Comparison of ENCODE assay signal across 8 cellular contexts in the genomic region with DNA sequence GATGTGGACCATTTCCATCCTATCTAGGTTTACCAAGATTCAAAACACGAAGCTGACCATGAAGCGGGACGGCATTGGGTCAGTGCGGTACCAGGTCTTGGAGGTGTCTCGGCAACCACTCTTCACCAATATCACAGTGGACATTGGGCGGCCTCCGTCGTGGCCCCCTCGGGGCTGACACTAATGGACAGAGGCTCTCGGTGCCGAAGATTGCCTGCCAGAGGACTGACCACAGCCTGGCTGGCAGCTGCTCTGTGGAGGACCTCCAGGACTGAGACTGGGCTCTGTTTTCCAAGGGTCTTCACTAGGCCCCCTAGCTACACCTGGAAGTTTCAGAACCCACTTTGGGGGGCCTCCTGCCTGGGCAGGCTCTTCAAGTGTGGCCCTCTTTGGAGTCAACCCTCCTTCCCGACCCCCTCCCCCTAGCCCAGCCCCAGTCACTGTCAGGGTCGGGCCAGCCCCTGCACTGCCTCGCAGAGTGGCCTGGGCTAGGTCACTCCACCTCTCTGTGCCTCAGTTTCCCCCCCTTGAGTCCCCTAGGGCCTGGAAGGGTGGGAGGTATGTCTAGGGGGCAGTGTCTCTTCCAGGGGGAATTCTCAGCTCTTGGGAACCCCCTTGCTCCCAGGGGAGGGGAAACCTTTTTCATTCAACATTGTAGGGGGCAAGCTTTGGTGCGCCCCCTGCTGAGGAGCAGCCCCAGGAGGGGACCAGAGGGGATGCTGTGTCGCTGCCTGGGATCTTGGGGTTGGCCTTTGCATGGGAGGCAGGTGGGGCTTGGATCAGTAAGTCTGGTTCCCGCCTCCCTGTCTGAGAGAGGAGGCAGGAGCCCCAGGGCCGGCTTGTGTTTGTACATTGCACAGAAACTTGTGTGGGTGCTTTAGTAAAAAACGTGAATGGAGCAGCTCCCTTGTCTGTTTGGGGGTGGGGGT. TPM values are rescaled to one million over a fixed set of nuclear protein-coding genes. Genes with fewer than 3 reads are reported as not detected.
DNase-seq lines count a peak whose midpoint lies in the region; ATAC-seq and TF ChIP-seq lines count a peak whose summit lies in the region.

No MANE protein-coding gene starts in this region.

- H3K27ac ChIP-seq in PC-9 (peak overlapping the region; percentile 86), ovary (peak overlapping the region in 1 of 2 donors; percentile 51)

- H3K4me1 ChIP-seq in PC-9 (replicated peaks; ENCODE audit: insufficient read depth) (peaks cover 25% of the 10 kb centered on the region), ovary (ENCODE audit: insufficient read depth) (peaks cover 1% of the 10 kb centered on the region)

- H3K4me3 ChIP-seq in PC-9 (peak overlapping the region; percentile 59), epithelial cell of proximal tubule (ENCODE audit: low read depth, low read length) (peak overlapping the region; percentile 79), ovary (peak overlapping the region; percentile 62)

- H3K9me3 ChIP-seq in PC-9 (ENCODE audit: insufficient read depth, low read depth) (no peaks in the 10 kb centered on the region), ovary (no peaks in the 10 kb centered on the region)

- H3F3A ChIP-seq in PC-9 (ENCODE audit: insufficient read depth, low read depth), result peaks cover 69% of the 10 kb centered on the region

- ATAC-seq in GM21515 (IDR thresholded peaks at IDR 0.05; ENCODE audit: unreplicated experiment), result no peak
- no peak for ATAC-seq in HG02610 (IDR thresholded peaks at IDR 0.05; ENCODE audit: unreplicated experiment)

- peak overlapping the region; percentile 75 for H2AFZ ChIP-seq in PC-9

- in situ Hi-C loops in G401 (cut with HindIII; ENCODE audit: low sequenced_read_pairs), result no loop called here

- POLR2A ChIA-PET in PC-9 (lab: Charles Lee; ENCODE audit: unreplicated experiment), result interaction anchor here (0.6 kb wide), 1 partner anchor 34 kb away, joined by 3 read pairs; no protein-coding TSS in a partner anchor

- H3K9me2 ChIP-seq in PC-9 (ENCODE audit: insufficient read depth), result no peaks in the 10 kb centered on the region

- H3K79me2 ChIP-seq in PC-9 (ENCODE audit: low read depth), result no peaks in the 10 kb centered on the region

- H3K4me2 ChIP-seq in PC-9, result peak overlapping the region; percentile 97

- BruUV-seq in PC-9 (replicated peaks; lab: Mats Ljungman, UMichigan), result no TSS peak

- CTCF ChIA-PET in PC-9 (lab: Charles Lee), result interaction anchor here (0.9 kb wide), 1 partner anchor 15 kb away, joined by 3 read pairs; no protein-coding TSS in a partner anchor

- H3K36me3 ChIP-seq in PC-9 (ENCODE audit: low read depth) (peaks cover 10% of the 10 kb centered on the region; the same call in 1 of the 2 replicates), ovary (no peaks in the 10 kb centered on the region)

- peak; percentile 26 for DNase-seq in GM03348 (ENCODE audit: low spot score)
- DNase-seq in PC-9, result no peak
- DNase-seq in epithelial cell of proximal tubule (ENCODE audit: low read depth), result no peak
- no peak for DNase-seq in ovary
- no peak for DNase-seq in G401 (ENCODE audit: low spot score)
- no peak for DNase-seq in NCI-H1092 (lab: John Stamatoyannopoulos, UW)

- no peak for TF ChIP-seq POLR2A in ovary (IDR thresholded peaks at IDR 0.05)

- intact Hi-C loops in PC-9 (cut with micrococcal nuclease; ENCODE audit: unreplicated experiment), result loop anchor here (1.0 to 5.0 kb wide), 4 partner anchors 10 to 228 kb away; a partner anchor contains a TSS
- intact Hi-C loops in ovary (cut with DNase I), result loop anchor here in 1 of 4 donors (5.0 kb wide), 1 partner anchor 647 kb away; no protein-coding TSS in a partner anchor

- WGBS in ovary, 3 donors, result 60 to 74% (median 62%) methylated on average over 19 of the region's 19 CpGs

- no peaks in the 10 kb centered on the region; the same call in 1 of the 2 replicates for H4K20me1 ChIP-seq in PC-9 (ENCODE audit: insufficient read depth)

- H3K27me3 ChIP-seq in PC-9 (ENCODE audit: insufficient read depth, low read depth) (no peaks in the 10 kb centered on the region), ovary (no peaks in the 10 kb centered on the region)

- TF ChIP-seq CTCF in PC-9 (conservative IDR thresholded peaks at IDR 0.05) (no peak), epithelial cell of proximal tubule (conservative IDR thresholded peaks at IDR 0.05; ENCODE audit: low read depth, low read length) (peak; percentile 32), ovary (IDR thresholded peaks at IDR 0.05) (no peak)

- TF ChIP-seq EP300 in ovary (IDR thresholded peaks at IDR 0.05), result no peak

RNA-seq across cellular contexts. Expression of a gene that starts 0.9 kb away (rescaled TPM):
- total RNA-seq in PC-9 (2021) (47.9 and 56.5 TPM in 2 replicates), epithelial cell of proximal tubule (6.6 and 7.3 TPM in 2 replicates), ovary (10 to 100 TPM in 1 of 7 donors, 1 to 10 TPM in 6; 2.1 to 23.3 (median 7.3) TPM)
- polyA plus RNA-seq in ovary, result 1 to 10 TPM; 1.1 to 6.2 TPM
- total RNA-seq in G401 (2014; rRNA removed; shearing (Covaris generic)), result 2.2 and 8.1 TPM in 2 replicates

RNA-seq across cellular contexts. Expression of a gene that starts 11.5 kb away (rescaled TPM):
- total RNA-seq in PC-9 (2021) (66.2 and 72.9 TPM in 2 replicates), epithelial cell of proximal tubule (69.5 and 105 TPM in 2 replicates), ovary (10 to 100 TPM; 11.9 to 51.3 (median 33.9) TPM)
- polyA plus RNA-seq in ovary, result 10 to 100 TPM; 14.4 to 22.1 TPM
- total RNA-seq in G401 (2014; rRNA removed; shearing (Covaris generic)), result 38.9 and 56.4 TPM in 2 replicates

RNA-seq across cellular contexts. Expression of a gene that starts 15.8 kb away (rescaled TPM):
- total RNA-seq in PC-9 (2021), result 110 and 125 TPM in 2 replicates
- 139 and 262 TPM in 2 replicates for total RNA-seq in epithelial cell of proximal tubule
- 100 to 1,000 TPM in 1 of 7 donors, 10 to 100 TPM in 6; 46.1 to 108 (median 66.9) TPM for total RNA-seq in ovary
- 10 to 100 TPM; 74.4 to 76.1 TPM for polyA plus RNA-seq in ovary
- total RNA-seq in G401 (2014; rRNA removed; shearing (Covaris generic)), result 133 and 183 TPM in 2 replicates

RNA-seq across cellular contexts. Expression of a gene that starts 20.7 kb away (rescaled TPM):
- total RNA-seq in PC-9 (2021), result 32.8 and 37.8 TPM in 2 replicates
- total RNA-seq in epithelial cell of proximal tubule, result 29.5 and 48.5 TPM in 2 replicates
- 10 to 100 TPM in 6 of 7 donors, 1 to 10 TPM in 1; 7.2 to 27.0 (median 16.2) TPM for total RNA-seq in ovary
- 10 to 100 TPM in 1 of 2 donors, 1 to 10 TPM in 1; 8.5 to 12.7 TPM for polyA plus RNA-seq in ovary
- total RNA-seq in G401 (2014; rRNA removed; shearing (Covaris generic)), result 43.0 and 47.6 TPM in 2 replicates

RNA-seq across cellular contexts. Expression of a gene that starts 40.7 kb away (rescaled TPM):
- 57.7 and 70.1 TPM in 2 replicates for total RNA-seq in PC-9 (2021)
- total RNA-seq in epithelial cell of proximal tubule, result 1.3 and 4.1 TPM in 2 replicates
- total RNA-seq in ovary, result 10 to 100 TPM in 1 of 7 donors, 1 to 10 TPM in 6; 1.1 to 74.1 (median 4.6) TPM
- polyA plus RNA-seq in ovary, result 10 to 100 TPM in 1 of 2 donors, 1 to 10 TPM in 1; 2.1 to 14.1 TPM
- total RNA-seq in G401 (2014; rRNA removed; shearing (Covaris generic)), result 0.55 and 1.7 TPM in 2 replicates
